In the genomic region with DNA sequence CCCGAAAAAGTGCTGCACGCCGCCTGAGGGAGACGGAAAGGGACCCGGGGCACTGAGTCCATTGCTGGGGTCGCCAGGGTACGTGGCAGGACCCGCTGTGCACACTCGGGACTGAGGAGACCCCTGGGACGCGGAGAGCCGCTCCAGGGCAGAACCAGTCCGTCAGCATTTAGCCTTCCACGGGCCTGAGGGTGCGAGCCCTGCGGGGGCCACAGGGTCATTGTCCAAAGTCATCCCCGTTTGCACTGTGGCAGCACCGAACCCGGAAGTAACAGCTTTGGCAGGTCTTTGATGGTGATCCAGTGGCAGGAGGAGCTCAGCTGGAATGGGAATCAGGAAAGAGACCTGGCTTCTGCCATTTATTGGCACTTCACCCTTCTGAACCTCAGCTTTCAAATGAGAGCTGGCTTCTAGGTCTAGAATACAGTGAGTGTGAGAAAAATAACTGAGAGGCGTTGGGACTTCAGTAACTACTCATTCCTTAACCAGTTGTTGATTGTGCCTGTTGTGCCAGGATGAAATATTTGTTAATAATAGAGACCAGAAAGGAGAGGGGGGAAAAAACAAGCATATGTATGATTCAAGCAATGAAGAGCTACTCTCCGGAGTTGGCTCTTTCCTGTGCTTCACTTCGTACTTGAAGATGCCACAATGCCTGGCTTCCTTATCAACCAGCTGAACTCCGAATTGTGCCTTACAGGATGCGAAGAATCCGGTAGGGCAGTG, we compare ENCODE assay signal across 8 cellular contexts. TPM values are rescaled to one million over a fixed set of nuclear protein-coding genes. Genes with fewer than 3 reads are reported as not detected.
A peak's percentile ranks its signal among the peaks of the same experiment; 100 is the strongest.
DNase-seq lines count a peak whose midpoint lies in the region; ATAC-seq, FAIRE-seq and TF ChIP-seq lines count a peak whose summit lies in the region.

No MANE protein-coding gene starts in this region.

- TF ChIP-seq CTCF in A549 (IDR thresholded peaks at IDR 0.05) = no peak
- no peak for TF ChIP-seq CTCF in GM13977 (IDR thresholded peaks at IDR 0.05; ENCODE audit: extremely low read depth, insufficient read depth, missing control alignments)
- no peak for TF ChIP-seq CTCF in OCI-LY7 (conservative IDR thresholded peaks at IDR 0.05; ENCODE audit: low read length)
- TF ChIP-seq CTCF in adrenal gland (IDR thresholded peaks at IDR 0.05) = no peak

- H3K36me3 ChIP-seq in OCI-LY7 (ENCODE audit: insufficient read depth, low read length) (no peaks in the 10 kb centered on the region), adrenal gland (replicated peaks in 1 of 2) (peaks cover 0 to 1% of the 10 kb centered on the region in 2 donors)

- peaks cover 35% of the 10 kb centered on the region; the same call in 1 of the 2 replicates for H3K79me2 ChIP-seq in OCI-LY7 (ENCODE audit: insufficient read depth, low read depth, low read length)

- intact Hi-C loops in OCI-LY7 (cut with micrococcal nuclease; ENCODE audit: unreplicated experiment) = loop anchor here (5.0 to 10.0 kb wide), 5 partner anchors 128 to 1222 kb away; a partner anchor contains a TSS
- intact Hi-C loops in adrenal gland (cut with DNase I) = loop anchor here in 1 of 2 donors (10.0 kb wide), 1 partner anchor 55 kb away; no protein-coding TSS in a partner anchor
- intact Hi-C loops in Right ventricle myocardium inferior (cut with DNase I) = loop anchor here (5.0 kb wide), 3 partner anchors 67 to 128 kb away; a partner anchor contains a TSS

- WGBS in A549 (ENCODE audit: missing lambda C conversion rate) = under 1% methylated on average over 19 of the region's 25 CpGs
- WGBS in adrenal gland, 4 donors = 0 to 2% (median 1%) methylated on average over 17 to 25 of the region's 25 CpGs

- H3K27ac ChIP-seq in A549 = peak overlapping the region; percentile 97 to 99
- H3K27ac ChIP-seq in OCI-LY7 (ENCODE audit: low read depth, low read length, poor library complexity, severe bottlenecking) = peak overlapping the region; percentile 61
- peak overlapping the region; percentile 78 to 96 (median 94) for H3K27ac ChIP-seq in adrenal gland

- ATAC-seq in A549 (peak; percentile 52 to 70), HG03097 (IDR thresholded peaks at IDR 0.05; ENCODE audit: low FRiP score, unreplicated experiment) (peak; percentile 3), Right ventricle myocardium inferior (peak; percentile 68)

- no peaks in the 10 kb centered on the region for H3K9me3 ChIP-seq in A549
- no peaks in the 10 kb centered on the region for H3K9me3 ChIP-seq in OCI-LY7 (ENCODE audit: low read length)
- no peaks in the 10 kb centered on the region for H3K9me3 ChIP-seq in adrenal gland (replicated peaks in 1 of 3)

- peak overlapping the region; percentile 83 for H2AFZ ChIP-seq in OCI-LY7 (ENCODE audit: low read length)

- H4K20me1 ChIP-seq in OCI-LY7 (ENCODE audit: insufficient read depth, low read length) = peaks cover 4% of the 10 kb centered on the region; the same call in 1 of the 2 replicates

- DNase-seq in A549 (ENCODE audit: low read depth in 1 of 2, low spot score in 1 of 2) (peak; percentile 52 to 64), GM13977 (ENCODE audit: low spot score) (peak; percentile 44), OCI-LY7 (ENCODE audit: low spot score) (peak; percentile 33), adrenal gland (peak; percentile 61 to 81 (median 68)), Right ventricle myocardium inferior (ENCODE audit: missing footprints) (peak; percentile 72), nucleus accumbens (lab: John Stamatoyannopoulos, UW) (peak in 45 of 56 donors; percentile 18 to 82 (median 61)), amniotic stem cell (lab: John Stamatoyannopoulos, UW) (no peak)

- no peaks in the 10 kb centered on the region for H3K27me3 ChIP-seq in adrenal gland

- no TSS peak for BruUV-seq in OCI-LY7 (replicated peaks; lab: Mats Ljungman, UMichigan)

- peak overlapping the region; percentile 91 for H3K4me3 ChIP-seq in A549
- H3K4me3 ChIP-seq in OCI-LY7 (ENCODE audit: low read depth, low read length, poor library complexity, severe bottlenecking) = peak overlapping the region; percentile 84
- H3K4me3 ChIP-seq in adrenal gland = peak overlapping the region; percentile 63 to 94 (median 90)

- no peaks in the 10 kb centered on the region for H3K9me2 ChIP-seq in OCI-LY7 (ENCODE audit: insufficient read depth, low read length)

- peak; percentile 48 for TF ChIP-seq POLR2A in A549 (IDR thresholded peaks at IDR 0.05; ENCODE audit: low read length)
- peak in 1 of 2 donors; percentile 5 for TF ChIP-seq POLR2A in adrenal gland (IDR thresholded peaks at IDR 0.05)

- TF ChIP-seq RAD21 in A549 (conservative IDR thresholded peaks at IDR 0.05 in 1 of 2, IDR thresholded peaks at IDR 0.05 in 1 of 2) = no peak

- H3K4me1 ChIP-seq in A549 (peaks cover 49% of the 10 kb centered on the region), OCI-LY7 (ENCODE audit: insufficient read depth, low read length, poor library complexity, severe bottlenecking) (peaks cover 40% of the 10 kb centered on the region), adrenal gland (replicated peaks in 1 of 2) (peaks cover 8 to 38% of the 10 kb centered on the region in 2 donors)

- POLR2A ChIA-PET in A549 (lab: Yijun Ruan, JAX) (interaction anchor here (0.6 to 3.8 kb wide), 16 partner anchors 8 to 449 kb away, joined by 3 to 30 read pairs (median 5); no protein-coding TSS in a partner anchor), OCI-LY7 (lab: Charles Lee) (interaction anchor here (0.8 to 2.5 kb wide), 9 partner anchors 11 to 374 kb away, joined by 3 to 12 read pairs (median 5); a partner anchor contains a TSS)

- TF ChIP-seq EP300 in A549 (IDR thresholded peaks at IDR 0.05) = no peak

- CTCF ChIA-PET in A549 (lab: Yijun Ruan, JAX) = interaction anchor here (0.9 to 4.4 kb wide), 8 partner anchors 8 to 71 kb away, joined by 3 to 33 read pairs (median 4); no protein-coding TSS in a partner anchor
- CTCF ChIA-PET in OCI-LY7 (lab: Charles Lee; ENCODE audit: unreplicated experiment) = interaction anchor here (0.6 to 0.8 kb wide), 2 partner anchors 23 to 114 kb away, joined by 3 read pairs; no protein-coding TSS in a partner anchor

- in situ Hi-C loops in GM13977 (cut with MboI; ENCODE audit: low pct_unique_long_range_greater_than_20kb, low sequenced_read_pairs, unreplicated experiment) = no loop called here

- FAIRE-seq in A549 (lab: Jason Lieb, UNC) = no peak

- H3K4me2 ChIP-seq in A549 (peak overlapping the region; percentile 74), OCI-LY7 (ENCODE audit: low read length) (peak overlapping the region; percentile 87)

TF ChIP-seq in A549, 52 proteins besides CTCF, POLR2A, EP300 and RAD21:
- no peak for TF ChIP-seq NFE2L2 (conservative IDR thresholded peaks at IDR 0.05; ENCODE audit: low read length)
- no peak for TF ChIP-seq EHF (CRISPR knock-in tag; IDR thresholded peaks at IDR 0.05)
- TF ChIP-seq MAFK (IDR thresholded peaks at IDR 0.05; ENCODE audit: partially characterized antibody) = peak; percentile 3
- no peak for TF ChIP-seq FOSB (CRISPR knock-in tag; IDR thresholded peaks at IDR 0.05)

RNA-seq across cellular contexts. Expression of a gene that starts 0.8 kb away (rescaled TPM):
- 39.0 and 49.3 TPM in 2 replicates for polyA plus RNA-seq in A549 (2011; rRNA removed)
- polyA plus RNA-seq in A549 (2012; cell fraction: cytosol; rRNA removed) = 6.3 and 7.7 TPM in 2 replicates
- 6.2 and 12.8 TPM in 2 replicates for polyA plus RNA-seq in A549 (2012; cell fraction: nucleus; rRNA removed)
- 22.1 to 26.9 TPM (median 24.8 TPM) in 3 replicates for polyA plus RNA-seq in A549 (2017; fragmentation: RNase III; extraction: RNeasy Plus Mini Kit Qiagen cat#74134 plus additional on column Dnase treatment)
- 32.2 and 32.4 TPM in 2 replicates for polyA minus RNA-seq in A549 (2011; rRNA and poly(A)+ RNA removed)
- 11.8 and 15.6 TPM in 2 replicates for total RNA-seq in OCI-LY7 (2014; rRNA removed; shearing (Covaris generic))
- total RNA-seq in OCI-LY7 (2022) = 14.0 and 14.5 TPM in 2 replicates
- total RNA-seq in adrenal gland = 10 to 100 TPM; 26.7 to 47.1 (median 31.0) TPM
- polyA plus RNA-seq in adrenal gland = 10 to 100 TPM; 33.4 to 45.7 (median 43.3) TPM
- 21.5 TPM for total RNA-seq in Right ventricle myocardium inferior

Comparison
In these comparisons a context has a peak if more than half of its experiments do, and no peak if none do; other contexts are left out.
1. ATAC-seq: peak in every context shown above with its lines; median percentile 68 in Right ventricle myocardium inferior; 61 in A549; 3 in HG03097.